In genomic region chr7:44959956-44960640, GRCh38 we compare ENCODE assay signal across 17 cellular contexts. TPM values are rescaled to one million over a fixed set of nuclear protein-coding genes. Genes with fewer than 3 reads are reported as not detected.
A peak's percentile ranks its signal among the peaks of the same experiment; 100 is the strongest.
DNase-seq lines count a peak whose midpoint lies in the region; ATAC-seq and TF ChIP-seq lines count a peak whose summit lies in the region.
"Had no signal": no experiment of that assay in that cellular context is flagged by ENCODE, and none has a peak within 500 bp of the region (broad histone marks: within the 10 kb centered on the region; RNA-seq: fewer than 3 reads in every experiment).

No MANE protein-coding gene starts in this region.

- no peak overlapping the region for H3K4me3 ChIP-seq in CD4-positive, alpha-beta memory T cell (ENCODE audit: low read length in 2 of 2)
- H3K4me3 ChIP-seq in MG63, result no peak overlapping the region
- H3K4me3 ChIP-seq: HAP-1 had no signal

- intact Hi-C loops in CD4-positive, alpha-beta memory T cell (cut with micrococcal nuclease), result no loop called here

- H3K27me3 Mint-ChIP-seq in CD4-positive, alpha-beta memory T cell, result no peaks in the 10 kb centered on the region
- H3K27me3 Mint-ChIP-seq in activated T-cell treated with anti-CD3 and anti-CD28 coated beads, Interleukin-2, amount 50 U/mL, for 72 hours (ENCODE audit: low read depth), result no peaks in the 10 kb centered on the region
- no peaks in the 10 kb centered on the region for H3K27me3 Mint-ChIP-seq in naive B cell

- no peaks in the 10 kb centered on the region for H3K9me3 Mint-ChIP-seq in CD4-positive, alpha-beta memory T cell
- H3K9me3 Mint-ChIP-seq in activated T-cell treated with anti-CD3 and anti-CD28 coated beads, Interleukin-2, amount 50 U/mL, for 72 hours, result no peaks in the 10 kb centered on the region
- H3K9me3 Mint-ChIP-seq in naive B cell, result no peaks in the 10 kb centered on the region

- no peaks in the 10 kb centered on the region for H3K9me3 ChIP-seq in CD4-positive, alpha-beta memory T cell (ENCODE audit: control insufficient read depth in 1 of 2, low read length in 2 of 2)
- no peaks in the 10 kb centered on the region for H3K9me3 ChIP-seq in MG63
- H3K9me3 ChIP-seq: BE2C, HAP-1 had no signal

- H3K4me1 ChIP-seq in CD4-positive, alpha-beta memory T cell (ENCODE audit: insufficient read depth, low read length), result peaks cover 19% of the 10 kb centered on the region
- H3K4me1 ChIP-seq: BE2C, HAP-1 had no signal

- DNase-seq in CD4-positive, alpha-beta memory T cell, result peak in 1 of 5 donors; percentile 56
- DNase-seq in activated T-cell treated with anti-CD3 and anti-CD28 coated beads, Interleukin-2, amount 50 U/mL, for 72 hours, result peak in 1 of 2 donors; percentile 23
- DNase-seq in naive B cell (no peak), MG63 (no peak), cerebellar cortex (ENCODE audit: low spot score) (no peak), NCI-H2227 treated with DMSO at 0.1 percent for 48 hours (lab: John Stamatoyannopoulos, UW) (no peak)
- DNase-seq: caudate nucleus, glutamatergic neuron, kidney glomerular epithelial cell, NCI-H82, SHP77 had no signal

- H3K4me1 Mint-ChIP-seq in CD4-positive, alpha-beta memory T cell, result peaks cover 13 to 21% (median 16%) of the 10 kb centered on the region in 4 donors
- H3K4me1 Mint-ChIP-seq in activated T-cell treated with anti-CD3 and anti-CD28 coated beads, Interleukin-2, amount 50 U/mL, for 72 hours (ENCODE audit: low read depth), result peaks cover 21% of the 10 kb centered on the region
- peaks cover 6 to 16% (median 8%) of the 10 kb centered on the region in 3 donors for H3K4me1 Mint-ChIP-seq in naive B cell

- CTCF ChIA-PET in CD4-positive, alpha-beta memory T cell (lab: Charles Lee; ENCODE audit: partially characterized antibody), result interaction anchor here (1.7 kb wide), 1 partner anchor 15 kb away, joined by 3 read pairs; no protein-coding TSS in a partner anchor

- peak overlapping the region; percentile 91 to 99 (median 94) for H3K27ac Mint-ChIP-seq in CD4-positive, alpha-beta memory T cell
- peak overlapping the region; percentile 88 for H3K27ac Mint-ChIP-seq in activated T-cell treated with anti-CD3 and anti-CD28 coated beads, Interleukin-2, amount 50 U/mL, for 72 hours
- peak overlapping the region in 5 of 6 donors; percentile 20 to 91 (median 85) for H3K27ac Mint-ChIP-seq in naive B cell

- peaks cover 7 to 22% of the 10 kb centered on the region in 2 donors for H3K36me3 Mint-ChIP-seq in CD4-positive, alpha-beta memory T cell
- peaks cover 2 to 4% of the 10 kb centered on the region in 2 donors for H3K36me3 Mint-ChIP-seq in activated T-cell treated with anti-CD3 and anti-CD28 coated beads, Interleukin-2, amount 50 U/mL, for 72 hours (ENCODE audit: insufficient read depth in 2 of 2)
- no peaks in the 10 kb centered on the region for H3K36me3 Mint-ChIP-seq in naive B cell

- peak overlapping the region in 1 of 8 donors; percentile 60 for H3K4me3 Mint-ChIP-seq in CD4-positive, alpha-beta memory T cell
- peak overlapping the region in 1 of 2 donors; percentile 16 for H3K4me3 Mint-ChIP-seq in activated T-cell treated with anti-CD3 and anti-CD28 coated beads, Interleukin-2, amount 50 U/mL, for 72 hours
- H3K4me3 Mint-ChIP-seq in naive B cell, result no peak overlapping the region

- POLR2A ChIA-PET in CD4-positive, alpha-beta memory T cell (lab: Charles Lee; ENCODE audit: partially characterized antibody), result interaction anchor here (1.3 to 3.7 kb wide), 5 partner anchors 13 to 151 kb away, joined by 3 to 23 read pairs (median 11); partner anchors contain the start of genes MYO1G and TBRG4

- ATAC-seq in activated T-cell treated with anti-CD3 and anti-CD28 coated beads, Interleukin-2, amount 50 U/mL, for 72 hours (replicated peaks in 1 of 2), result peak; percentile 12 to 13
- ATAC-seq in naive B cell (ENCODE audit: low read depth in 2 of 2), result no peak
- no peak for ATAC-seq in GM18519 (IDR thresholded peaks at IDR 0.05; ENCODE audit: low FRiP score, unreplicated experiment)

- H3K36me3 ChIP-seq in CD4-positive, alpha-beta memory T cell (ENCODE audit: insufficient read depth, low read length), result peaks cover 10% of the 10 kb centered on the region
- H3K36me3 ChIP-seq in MG63, result no peaks in the 10 kb centered on the region
- H3K36me3 ChIP-seq: BE2C, HAP-1 had no signal

- TF ChIP-seq POLR2A in GM19099 (IDR thresholded peaks at IDR 0.05; ENCODE audit: extremely low read depth, insufficient read length, low read depth), result peak; percentile 8

- H3K27ac ChIP-seq in CD4-positive, alpha-beta memory T cell (ENCODE audit: low read depth, low read length), result peak overlapping the region; percentile 75

- H3K27me3 ChIP-seq in CD4-positive, alpha-beta memory T cell (ENCODE audit: insufficient read depth, low read length), result no peaks in the 10 kb centered on the region
- H3K27me3 ChIP-seq in MG63, result no peaks in the 10 kb centered on the region
- H3K27me3 ChIP-seq: BE2C had no signal

RNA-seq across cellular contexts. Expression of gene MYO1G, which starts 18.7 kb away (rescaled TPM):
- total RNA-seq in CD4-positive, alpha-beta memory T cell, result 10 to 100 TPM; 92.9 to 94.2 TPM
- 100 to 1,000 TPM; 143 to 168 TPM for polyA plus RNA-seq in CD4-positive, alpha-beta memory T cell
- 100 to 1,000 TPM; 595 to 606 TPM for total RNA-seq in activated T-cell treated with anti-CD3 and anti-CD28 coated beads, Interleukin-2, amount 50 U/mL, for 72 hours
- 100 to 1,000 TPM in 3 of 6 donors, 10 to 100 TPM in 3; 83.1 to 151 (median 99.6) TPM for polyA plus RNA-seq in naive B cell (ENCODE audit: low read depth in 6 of 6)
- total RNA-seq in MG63 (2014; rRNA removed; shearing (Covaris generic); ENCODE audit: low replicate concordance), result 0.03 TPM in 1 of 2 replicates, not detected in the other
- total RNA-seq: epithelial cell of proximal tubule, renal cortical epithelial cell had no signal

RNA-seq across cellular contexts. Expression of gene CCM2, which starts 39.9 kb away (rescaled TPM):
- 100 to 1,000 TPM; 192 to 200 TPM for total RNA-seq in CD4-positive, alpha-beta memory T cell
- 10 to 100 TPM; 82.1 to 91.9 TPM for polyA plus RNA-seq in CD4-positive, alpha-beta memory T cell
- total RNA-seq in activated T-cell treated with anti-CD3 and anti-CD28 coated beads, Interleukin-2, amount 50 U/mL, for 72 hours, result 100 to 1,000 TPM in 1 of 2 donors, 10 to 100 TPM in 1; 94.2 to 109 TPM
- polyA plus RNA-seq in naive B cell (ENCODE audit: low read depth in 6 of 6), result 100 to 1,000 TPM in 2 of 6 donors, 10 to 100 TPM in 4; 69.3 to 136 (median 77.3) TPM
- 43.2 and 50.6 TPM in 2 replicates for total RNA-seq in MG63 (2014; rRNA removed; shearing (Covaris generic); ENCODE audit: low replicate concordance)

Comparison
In these comparisons a context has a peak if more than half of its experiments do, and no peak if none do; other contexts are left out.
1. ATAC-seq: peak in activated T-cell treated with anti-CD3 and anti-CD28 coated beads, Interleukin-2, amount 50 U/mL, for 72 hours (2 of 2); none in naive B cell (0 of 2) and GM18519 (single experiment).
2. RNA of gene MYO1G, which starts 18.7 kb away (total RNA-seq): 595 to 606 TPM in activated T-cell treated with anti-CD3 and anti-CD28 coated beads, Interleukin-2, amount 50 U/mL, for 72 hours and 92.9 to 94.2 TPM in CD4-positive, alpha-beta memory T cell; 0.03 TPM in MG63; every median in the first group is over 10 times any median in the second.
3. Peak in every context shown above with its lines, with median percentiles within 50 percentile points of each other: H3K27ac Mint-ChIP-seq.